Comparison of ENCODE assay signal across 8 cellular contexts in the genomic region with DNA sequence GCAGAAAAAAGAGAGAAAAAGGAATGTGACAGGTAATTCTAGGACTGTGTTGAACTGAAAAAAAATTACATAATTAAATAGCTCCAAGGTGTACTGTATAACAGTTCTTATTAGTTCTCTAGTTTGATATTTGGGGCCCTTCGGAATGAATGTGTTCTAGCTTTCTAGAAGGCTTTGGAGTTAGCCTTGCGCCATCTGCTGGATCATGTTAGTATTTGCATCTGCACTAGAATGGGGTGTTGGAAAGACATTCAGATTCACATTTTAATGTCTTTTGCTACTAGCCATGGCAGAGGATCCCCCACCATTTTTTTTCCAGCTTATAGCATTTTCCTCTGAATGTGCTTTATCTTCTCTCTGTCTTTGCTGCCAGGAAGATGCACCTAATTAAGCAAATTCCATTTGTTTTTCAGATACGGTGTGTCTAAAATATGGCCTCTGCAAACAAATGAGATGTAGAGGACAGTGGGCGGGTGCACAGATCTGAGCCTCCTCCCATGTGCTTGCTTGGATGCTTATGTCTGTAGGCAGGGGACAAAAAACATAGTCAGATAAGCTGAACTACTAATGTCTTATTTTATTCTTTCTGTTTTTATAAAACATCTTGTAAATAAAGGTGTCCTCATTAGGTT.
A peak's percentile ranks its signal among the peaks of the same experiment; 100 is the strongest.
DNase-seq lines count a peak whose midpoint lies in the region; ATAC-seq and TF ChIP-seq lines count a peak whose summit lies in the region.

No MANE protein-coding gene starts in this region.

- TF ChIP-seq CTCF in VCaP (conservative IDR thresholded peaks at IDR 0.05): peak; percentile 88

- H3K4me2 ChIP-seq in mesenchymal stem cell (ENCODE audit: low read length, poor library complexity, severe bottlenecking): no peak overlapping the region

- no peak overlapping the region for H3K4ac ChIP-seq in mesenchymal stem cell (ENCODE audit: low read depth in 1 of 2, low read length in 2 of 2)

- H3K14ac ChIP-seq in mesenchymal stem cell (ENCODE audit: low read length in 2 of 2): no peak overlapping the region

- WGBS in mesenchymal stem cell: 57% methylated on average over 4 of the region's 4 CpGs

- no peak overlapping the region for H4K91ac ChIP-seq in mesenchymal stem cell (ENCODE audit: low read length)

- no peak overlapping the region for H2AK5ac ChIP-seq in mesenchymal stem cell (ENCODE audit: low read length, severe bottlenecking)

- no peaks in the 10 kb centered on the region for H3K79me1 ChIP-seq in mesenchymal stem cell (replicated peaks; ENCODE audit: low read length, poor library complexity, severe bottlenecking)

- H3K27ac Mint-ChIP-seq in stimulated activated effector memory CD8-positive, alpha-beta T cell treated with anti-CD3 and anti-CD28 coated beads, Interleukin-12 subunit alpha, Interleukin-12 subunit beta, amount 100 ng/mL, for 72 hours: no peak overlapping the region

- DNase-seq in CD1c-positive myeloid dendritic cell (ENCODE audit: extremely low spot score) (peak; percentile 63), NCI-H2081 treated with DMSO at 0.1 percent for 48 hours (lab: John Stamatoyannopoulos, UW) (peak; percentile 33), mesenchymal stem cell (peak; percentile 85)
- peak; percentile 25 for DNase-seq in effector CD4-positive, alpha-beta T cell
- peak; percentile 17 to 64 for DNase-seq in stimulated activated effector memory CD8-positive, alpha-beta T cell treated with anti-CD3 and anti-CD28 coated beads, Interleukin-12 subunit alpha, Interleukin-12 subunit beta, amount 100 ng/mL, for 72 hours (ENCODE audit: low spot score in 2 of 2)

- H3K23ac ChIP-seq in mesenchymal stem cell (ENCODE audit: low read length in 2 of 2): no peak overlapping the region

- no peak overlapping the region for H2AFZ ChIP-seq in mesenchymal stem cell (ENCODE audit: low read depth, low read length)

- no peak overlapping the region for H2BK5ac ChIP-seq in mesenchymal stem cell (ENCODE audit: low read depth, low read length, poor library complexity, severe bottlenecking)

- no peak overlapping the region for H3K4me3 Mint-ChIP-seq in stimulated activated effector memory CD8-positive, alpha-beta T cell treated with anti-CD3 and anti-CD28 coated beads, Interleukin-12 subunit alpha, Interleukin-12 subunit beta, amount 100 ng/mL, for 72 hours

- H3K4me1 ChIP-seq in mesenchymal stem cell (ENCODE audit: control insufficient read depth, insufficient read depth, low read depth, low read length): no peaks in the 10 kb centered on the region

- ATAC-seq in GM18868 (IDR thresholded peaks at IDR 0.05; ENCODE audit: unreplicated experiment) (peak; percentile 86), HG03064 (IDR thresholded peaks at IDR 0.05; ENCODE audit: low read depth, unreplicated experiment) (peak; percentile 84)
- peak; percentile 69 for ATAC-seq in stimulated activated effector memory CD8-positive, alpha-beta T cell treated with anti-CD3 and anti-CD28 coated beads, Interleukin-12 subunit alpha, Interleukin-12 subunit beta, amount 100 ng/mL, for 72 hours

- peaks cover 0 to 6% of the 10 kb centered on the region in 2 experiments for H3K36me3 ChIP-seq in mesenchymal stem cell (ENCODE audit: control insufficient read depth in 1 of 2, insufficient read depth in 2 of 2, low read depth in 1 of 2, low read length in 2 of 2)

- peak overlapping the region in 1 of 2 experiments; percentile 50 for H2BK12ac ChIP-seq in mesenchymal stem cell (ENCODE audit: low read length in 2 of 2)

- H3K18ac ChIP-seq in mesenchymal stem cell (ENCODE audit: low read depth in 1 of 2, low read length in 2 of 2): peak overlapping the region; percentile 54 to 60

- H3K27me3 ChIP-seq in mesenchymal stem cell (ENCODE audit: control insufficient read depth in 1 of 2, insufficient read depth in 1 of 2, low read length in 2 of 2): no peaks in the 10 kb centered on the region

- no peaks in the 10 kb centered on the region for H3K9me3 ChIP-seq in mesenchymal stem cell (ENCODE audit: control insufficient read depth, low read length)

- no peak overlapping the region for H3K4me3 ChIP-seq in mesenchymal stem cell (ENCODE audit: insufficient read depth in 1 of 2, low read depth in 1 of 2, low read length in 2 of 2)

- no peaks in the 10 kb centered on the region for H3K4me1 Mint-ChIP-seq in stimulated activated effector memory CD8-positive, alpha-beta T cell treated with anti-CD3 and anti-CD28 coated beads, Interleukin-12 subunit alpha, Interleukin-12 subunit beta, amount 100 ng/mL, for 72 hours

- no peaks in the 10 kb centered on the region for H3K36me3 Mint-ChIP-seq in stimulated activated effector memory CD8-positive, alpha-beta T cell treated with anti-CD3 and anti-CD28 coated beads, Interleukin-12 subunit alpha, Interleukin-12 subunit beta, amount 100 ng/mL, for 72 hours

- H3K27ac ChIP-seq in VCaP (peak overlapping the region; percentile 81), mesenchymal stem cell (ENCODE audit: low read length, poor library complexity, severe bottlenecking) (no peak overlapping the region)

- H2BK120ac ChIP-seq in mesenchymal stem cell (ENCODE audit: low read depth, low read length): no peak overlapping the region

- H4K8ac ChIP-seq in mesenchymal stem cell (ENCODE audit: low read length): no peak overlapping the region

- H3K9me3 Mint-ChIP-seq in stimulated activated effector memory CD8-positive, alpha-beta T cell treated with anti-CD3 and anti-CD28 coated beads, Interleukin-12 subunit alpha, Interleukin-12 subunit beta, amount 100 ng/mL, for 72 hours: no peaks in the 10 kb centered on the region

- no peak overlapping the region for H2BK15ac ChIP-seq in mesenchymal stem cell (ENCODE audit: low read depth, poor library complexity, severe bottlenecking)

- H3K9ac ChIP-seq in mesenchymal stem cell (ENCODE audit: low read length): peak overlapping the region; percentile 55

Comparison
In these comparisons a context has a peak if more than half of its experiments do, and no peak if none do; other contexts are left out.
1. DNase-seq: peak in every context shown above with its lines; median percentile 85 in mesenchymal stem cell; 63 in CD1c-positive myeloid dendritic cell; 40 in stimulated activated effector memory CD8-positive, alpha-beta T cell treated with anti-CD3 and anti-CD28 coated beads, Interleukin-12 subunit alpha, Interleukin-12 subunit beta, amount 100 ng/mL, for 72 hours; 33 in NCI-H2081 treated with DMSO at 0.1 percent for 48 hours; 25 in effector CD4-positive, alpha-beta T cell.